Comparison of ENCODE assay signal across 1 cellular context in genomic region chr1:23010734-23011449, GRCh38.
TF ChIP-seq lines count a peak whose summit lies in the region.

No MANE protein-coding gene starts in this region.

TF ChIP-seq in K562, 482 proteins besides CTCF, POLR2A, EP300 and RAD21:
- TF ChIP-seq NFIX (CRISPR knock-in tag; IDR thresholded peaks at IDR 0.05; ENCODE audit: low read depth) (no peak), SMARCC2 (IDR thresholded peaks at IDR 0.05; ENCODE audit: low read depth) (no peak), KLF1 (tag; IDR thresholded peaks at IDR 0.05) (no peak), BCOR (IDR thresholded peaks at IDR 0.05) (no peak), CHD2 (IDR thresholded peaks at IDR 0.05; ENCODE audit: low read depth, low read length) (no peak), ESRRB (CRISPR knock-in tag; IDR thresholded peaks at IDR 0.05; ENCODE audit: borderline replicate concordance) (no peak), RBM14 (IDR thresholded peaks at IDR 0.05; ENCODE audit: borderline replicate concordance, insufficient read depth, low read depth, low read length) (no peak), SMAD4 (CRISPR knock-in tag; conservative IDR thresholded peaks at IDR 0.05) (no peak), RBM22 (IDR thresholded peaks at IDR 0.05; ENCODE audit: low read depth, low read length, poor library complexity, severe bottlenecking) (no peak), FOXJ2 (tag; IDR thresholded peaks at IDR 0.05) (no peak), GABPB1 (CRISPR knock-in tag; IDR thresholded peaks at IDR 0.05) (no peak), MEF2D (tag; conservative IDR thresholded peaks at IDR 0.05; ENCODE audit: low read depth) (no peak), C11orf30 (IDR thresholded peaks at IDR 0.05; ENCODE audit: low read depth) (no peak), NR2C2 (CRISPR knock-in tag; IDR thresholded peaks at IDR 0.05) (no peak), NR2C2 (tag; IDR thresholded peaks at IDR 0.05) (no peak), CAMTA2 (CRISPR knock-in tag; conservative IDR thresholded peaks at IDR 0.05) (no peak)
- TF ChIP-seq, protein P1, sequence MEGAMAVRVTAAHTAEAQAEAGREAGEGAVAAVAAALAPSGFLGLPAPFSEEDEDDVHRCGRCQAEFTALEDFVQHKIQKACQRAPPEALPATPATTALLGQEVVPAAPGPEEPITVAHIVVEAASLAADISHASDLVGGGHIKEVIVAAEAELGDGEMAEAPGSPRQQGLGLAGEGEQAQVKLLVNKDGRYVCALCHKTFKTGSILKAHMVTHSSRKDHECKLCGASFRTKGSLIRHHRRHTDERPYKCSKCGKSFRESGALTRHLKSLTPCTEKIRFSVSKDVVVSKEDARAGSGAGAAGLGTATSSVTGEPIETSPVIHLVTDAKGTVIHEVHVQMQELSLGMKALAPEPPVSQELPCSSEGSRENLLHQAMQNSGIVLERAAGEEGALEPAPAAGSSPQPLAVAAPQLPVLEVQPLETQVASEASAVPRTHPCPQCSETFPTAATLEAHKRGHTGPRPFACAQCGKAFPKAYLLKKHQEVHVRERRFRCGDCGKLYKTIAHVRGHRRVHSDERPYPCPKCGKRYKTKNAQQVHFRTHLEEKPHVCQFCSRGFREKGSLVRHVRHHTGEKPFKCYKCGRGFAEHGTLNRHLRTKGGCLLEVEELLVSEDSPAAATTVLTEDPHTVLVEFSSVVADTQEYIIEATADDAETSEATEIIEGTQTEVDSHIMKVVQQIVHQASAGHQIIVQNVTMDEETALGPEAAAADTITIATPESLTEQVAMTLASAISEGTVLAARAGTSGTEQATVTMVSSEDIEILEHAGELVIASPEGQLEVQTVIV (CRISPR knock-in tag; IDR thresholded peaks at IDR 0.05; ENCODE audit: borderline replicate concordance), result no peak
